2 cellular contexts compared by ENCODE assay signal in the genomic region with DNA sequence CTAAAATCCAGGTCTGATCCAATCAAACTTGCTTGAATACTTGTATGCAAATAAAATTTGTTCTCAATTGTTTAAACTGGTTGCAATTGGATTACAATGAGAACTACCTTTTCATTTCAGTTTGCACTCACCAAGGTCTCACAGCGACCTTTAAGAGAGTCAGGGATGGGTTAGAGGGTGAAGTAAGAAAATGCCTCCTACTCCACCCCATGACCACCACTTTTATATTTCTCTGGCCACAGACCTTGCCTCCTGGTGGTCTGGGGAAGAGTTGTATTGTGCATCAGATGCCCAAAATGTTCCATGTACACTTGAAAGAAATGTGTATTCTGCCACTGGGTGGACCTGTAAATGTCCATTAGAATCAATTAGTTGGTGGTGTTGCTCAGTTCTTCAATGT.
TF ChIP-seq lines count a peak whose summit lies in the region.

No MANE protein-coding gene starts in this region.

TF ChIP-seq in SK-N-SH, 30 proteins besides CTCF, POLR2A, EP300 and RAD21 (continued from another document):
- no peak for TF ChIP-seq RCOR1 (IDR thresholded peaks at IDR 0.05; ENCODE audit: low read length)
- TF ChIP-seq RFX5 (IDR thresholded peaks at IDR 0.05; ENCODE audit: low read length): no peak
- no peak for TF ChIP-seq SMC3 (IDR thresholded peaks at IDR 0.05; ENCODE audit: low read depth, low read length)
- TF ChIP-seq TEAD4 (IDR thresholded peaks at IDR 0.05; ENCODE audit: borderline replicate concordance, insufficient read depth): no peak
- TF ChIP-seq TAF1 (IDR thresholded peaks at IDR 0.05; ENCODE audit: borderline replicate concordance, low read depth, low read length): no peak
- no peak for TF ChIP-seq EZH2phosphoT487 (IDR thresholded peaks at IDR 0.05; ENCODE audit: borderline replicate concordance, low read depth)
- TF ChIP-seq MXI1 (IDR thresholded peaks at IDR 0.05; ENCODE audit: low read depth, low read length): no peak
- TF ChIP-seq SIN3A (IDR thresholded peaks at IDR 0.05; ENCODE audit: borderline replicate concordance, low read depth, low read length): no peak
- TF ChIP-seq NFIC (IDR thresholded peaks at IDR 0.05; ENCODE audit: borderline replicate concordance): no peak
- TF ChIP-seq, protein P1, sequence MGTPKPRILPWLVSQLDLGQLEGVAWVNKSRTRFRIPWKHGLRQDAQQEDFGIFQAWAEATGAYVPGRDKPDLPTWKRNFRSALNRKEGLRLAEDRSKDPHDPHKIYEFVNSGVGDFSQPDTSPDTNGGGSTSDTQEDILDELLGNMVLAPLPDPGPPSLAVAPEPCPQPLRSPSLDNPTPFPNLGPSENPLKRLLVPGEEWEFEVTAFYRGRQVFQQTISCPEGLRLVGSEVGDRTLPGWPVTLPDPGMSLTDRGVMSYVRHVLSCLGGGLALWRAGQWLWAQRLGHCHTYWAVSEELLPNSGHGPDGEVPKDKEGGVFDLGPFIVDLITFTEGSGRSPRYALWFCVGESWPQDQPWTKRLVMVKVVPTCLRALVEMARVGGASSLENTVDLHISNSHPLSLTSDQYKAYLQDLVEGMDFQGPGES (IDR thresholded peaks at IDR 0.05; ENCODE audit: low read depth, low read length): no peak
- no peak for TF ChIP-seq ELF1 (IDR thresholded peaks at IDR 0.05)
- no peak for TF ChIP-seq TCF12 (IDR thresholded peaks at IDR 0.05)
- TF ChIP-seq, protein P2, sequence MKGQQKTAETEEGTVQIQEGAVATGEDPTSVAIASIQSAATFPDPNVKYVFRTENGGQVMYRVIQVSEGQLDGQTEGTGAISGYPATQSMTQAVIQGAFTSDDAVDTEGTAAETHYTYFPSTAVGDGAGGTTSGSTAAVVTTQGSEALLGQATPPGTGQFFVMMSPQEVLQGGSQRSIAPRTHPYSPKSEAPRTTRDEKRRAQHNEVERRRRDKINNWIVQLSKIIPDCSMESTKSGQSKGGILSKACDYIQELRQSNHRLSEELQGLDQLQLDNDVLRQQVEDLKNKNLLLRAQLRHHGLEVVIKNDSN (IDR thresholded peaks at IDR 0.05; ENCODE audit: borderline replicate concordance, low read depth): no peak

TF ChIP-seq in SK-N-SH treated with all-trans-retinoic acid at 6 μM for 48 hours, 23 proteins besides CTCF, POLR2A, EP300 and RAD21 (continued from another document):
- TF ChIP-seq CSRNP3 (CRISPR knock-in tag; IDR thresholded peaks at IDR 0.05) (no peak), CSDC2 (CRISPR knock-in tag; IDR thresholded peaks at IDR 0.05) (no peak), BACH2 (CRISPR knock-in tag; IDR thresholded peaks at IDR 0.05; ENCODE audit: borderline replicate concordance) (no peak), TSHZ2 (CRISPR knock-in tag; IDR thresholded peaks at IDR 0.05) (no peak), ZNF8 (CRISPR knock-in tag; IDR thresholded peaks at IDR 0.05) (no peak), ESRRG (CRISPR knock-in tag; IDR thresholded peaks at IDR 0.05) (no peak), ZC3H10 (CRISPR knock-in tag; IDR thresholded peaks at IDR 0.05) (no peak), RARB (CRISPR knock-in tag; IDR thresholded peaks at IDR 0.05) (no peak)
